ENCODE assay signal across 8 cellular contexts in the genomic region with DNA sequence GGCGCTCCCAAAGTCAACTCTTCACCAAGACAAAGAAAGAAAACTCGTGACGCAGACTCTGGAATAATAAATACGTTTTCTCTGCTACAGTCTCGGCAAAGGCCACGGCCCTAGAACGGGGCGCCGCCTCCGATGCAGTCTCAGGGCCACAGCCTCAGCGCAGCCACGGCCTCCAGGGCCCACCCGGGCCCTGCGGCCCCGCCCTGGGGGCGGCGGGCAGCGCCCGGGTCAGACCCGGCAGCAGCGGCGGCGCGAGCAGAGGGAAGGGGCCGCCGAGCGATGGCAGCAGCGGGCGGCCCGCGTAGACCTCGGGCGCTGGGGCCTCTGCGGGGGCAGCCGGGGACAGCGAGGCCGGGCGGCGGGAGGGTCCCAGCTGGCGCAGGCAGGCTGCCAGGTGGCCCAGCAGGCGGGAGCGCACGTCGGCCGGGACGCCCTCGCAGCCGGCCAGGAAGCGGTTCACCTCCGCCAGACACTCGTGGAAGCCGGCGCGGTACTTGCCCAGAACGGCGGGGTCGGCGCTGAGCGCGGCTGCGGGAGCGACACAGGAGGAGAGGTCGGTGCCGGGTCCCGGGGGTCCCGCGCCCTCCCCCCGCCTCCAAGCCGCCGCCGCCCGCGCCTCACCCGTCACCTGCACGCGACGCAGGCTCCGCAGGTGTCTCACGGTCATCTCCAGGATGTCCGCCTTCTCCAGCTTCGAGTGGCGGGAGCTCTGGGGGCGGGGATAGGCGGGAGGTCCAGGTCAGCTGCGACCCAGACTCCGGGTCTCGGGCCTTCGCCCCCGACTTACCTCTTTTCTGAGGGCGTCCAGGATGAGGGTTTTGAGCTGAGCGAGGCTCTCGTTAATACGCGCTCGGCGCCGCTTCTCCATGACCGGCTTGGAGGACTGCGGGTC. TPM values are rescaled to one million over a fixed set of nuclear protein-coding genes. Genes with fewer than 3 reads are reported as not detected.
DNase-seq lines count a peak whose midpoint lies in the region; ATAC-seq, FAIRE-seq and TF ChIP-seq lines count a peak whose summit lies in the region.

No MANE protein-coding gene starts in this region.

- POLR2A ChIA-PET in T-cell (lab: Charles Lee) = no interaction called here

- ATAC-seq in T-cell (replicated peaks in 1 of 4) (peak; percentile 13 to 22 (median 20)), foreskin keratinocyte (no peak), pancreas (peak in 2 of 4 donors; percentile 3), HG02981 (IDR thresholded peaks at IDR 0.05; ENCODE audit: unreplicated experiment) (no peak), GM19463 (IDR thresholded peaks at IDR 0.05; ENCODE audit: unreplicated experiment) (no peak)

- H3K4me3 ChIP-seq in pancreas = peak overlapping the region; percentile 33 to 58 (median 48)

- 1% methylated on average over 61 to 99 of the region's 99 CpGs for WGBS in pancreas, 2 donors

- peaks cover 42% of the 10 kb centered on the region for H3K27me3 ChIP-seq in foreskin keratinocyte
- H3K27me3 ChIP-seq in pancreas = no peaks in the 10 kb centered on the region

- FAIRE-seq in pancreas (lab: Jason Lieb, UNC) = no peak

- peak; percentile 44 for DNase-seq in activated CD4-positive, CD25-positive, alpha-beta regulatory T cell treated with anti-CD3 and anti-CD28 coated beads, Interleukin-2, amount 50 U/mL, for 72 hours
- DNase-seq in activated CD4-positive, CD25-positive, alpha-beta regulatory T cell (lab: John Stamatoyannopoulos, UW) = no peak
- DNase-seq in T-cell (peak in 6 of 34 experiments; percentile 13 to 45 (median 38)), foreskin keratinocyte (peak in 1 of 2 donors; percentile 32), pancreas (peak; percentile 15 to 83 (median 54)), Ammon's horn (ENCODE audit: low spot score) (no peak)

- peak overlapping the region; percentile 37 to 79 (median 50) for H3K4me3 Mint-ChIP-seq in T-cell

- peaks cover 7 to 16% (median 13%) of the 10 kb centered on the region in 3 donors for H3K4me1 Mint-ChIP-seq in T-cell

- intact Hi-C loops in pancreas (cut with DNase I) = no loop called here

- H3K4me1 ChIP-seq in foreskin keratinocyte (peaks cover 5% of the 10 kb centered on the region), pancreas (peaks cover 0 to 4% (median 0%) of the 10 kb centered on the region in 3 donors)

- no peak overlapping the region for H3K27ac Mint-ChIP-seq in T-cell

- H3K27ac ChIP-seq in foreskin keratinocyte = peak overlapping the region; percentile 91
- H3K27ac ChIP-seq in pancreas = peak overlapping the region; percentile 58 to 92 (median 80)

- no peaks in the 10 kb centered on the region for H3K36me3 ChIP-seq in pancreas

- H3K36me3 Mint-ChIP-seq in T-cell = no peaks in the 10 kb centered on the region

- H3K9me3 ChIP-seq in pancreas = no peaks in the 10 kb centered on the region

- CTCF ChIA-PET in T-cell (lab: Charles Lee) = no interaction called here

- TF ChIP-seq CTCF in foreskin keratinocyte (conservative IDR thresholded peaks at IDR 0.05) = peak; percentile 24
- TF ChIP-seq CTCF in pancreas (IDR thresholded peaks at IDR 0.05) = no peak

- H3K27me3 Mint-ChIP-seq in T-cell = peaks cover 0 to 35% of the 10 kb centered on the region in 2 donors

- no peaks in the 10 kb centered on the region for H3K9me3 Mint-ChIP-seq in T-cell

RNA-seq across cellular contexts. Expression of a gene that starts 0.7 kb away (rescaled TPM):
- total RNA-seq in T-cell = 10 to 100 TPM in 1 of 5 donors, 1 to 10 TPM in 4; 1.5 to 11.9 (median 2.6) TPM
- total RNA-seq in foreskin keratinocyte = 4.3 and 8.6 TPM in 2 replicates
- 6.4 and 13.9 TPM in 2 replicates for polyA plus RNA-seq in foreskin keratinocyte
- 10 to 100 TPM; 13.2 to 29.4 (median 21.3) TPM for total RNA-seq in pancreas
- 10 to 100 TPM; 31.9 to 46.4 TPM for polyA plus RNA-seq in pancreas

RNA-seq across cellular contexts. Expression of a gene that starts 14.1 kb away (rescaled TPM):
- 10 to 100 TPM; 29.1 to 69.8 (median 48.5) TPM for total RNA-seq in T-cell
- total RNA-seq in foreskin keratinocyte = 300 and 424 TPM in 2 replicates
- polyA plus RNA-seq in foreskin keratinocyte = 448 and 672 TPM in 2 replicates
- 10 to 100 TPM in 2 of 6 donors, 1 to 10 TPM in 4; 4.3 to 19.4 (median 6.6) TPM for total RNA-seq in pancreas
- 10 to 100 TPM; 25.9 to 45.0 TPM for polyA plus RNA-seq in pancreas

RNA-seq across cellular contexts. Expression of a gene that starts 17.3 kb away (rescaled TPM):
- total RNA-seq in T-cell (not detected), foreskin keratinocyte (not detected in 2 replicates), pancreas (under 1 TPM in 2 of 6 donors, not detected in 4; 0.04 to 0.32 TPM)
- polyA plus RNA-seq in foreskin keratinocyte (not detected in 2 replicates), pancreas (under 1 TPM; 0.15 to 0.35 TPM)

RNA-seq across cellular contexts. Expression of a gene that starts 20.8 kb away (rescaled TPM):
- 10 to 100 TPM in 2 of 5 donors, 1 to 10 TPM in 3; 6.0 to 16.3 (median 9.9) TPM for total RNA-seq in T-cell
- total RNA-seq in foreskin keratinocyte = 224 and 261 TPM in 2 replicates
- 174 and 192 TPM in 2 replicates for polyA plus RNA-seq in foreskin keratinocyte
- total RNA-seq in pancreas = 100 to 1,000 TPM in 1 of 6 donors, 10 to 100 TPM in 5; 40.5 to 107 (median 64.0) TPM
- polyA plus RNA-seq in pancreas = 100 to 1,000 TPM in 1 of 2 donors, 10 to 100 TPM in 1; 94.7 to 166 TPM

RNA-seq across cellular contexts. Expression of a gene that starts 32.9 kb away (rescaled TPM):
- total RNA-seq in T-cell (1 to 10 TPM in 4 of 5 donors, under 1 TPM in 1; 0.30 to 9.9 (median 7.3) TPM), foreskin keratinocyte (3.0 and 4.6 TPM in 2 replicates), pancreas (1 to 10 TPM in 2 of 6 donors, under 1 TPM in 4; 0.16 to 1.5 (median 0.40) TPM)
- polyA plus RNA-seq in foreskin keratinocyte (3.4 and 4.2 TPM in 2 replicates), pancreas (1 to 10 TPM in 1 of 2 donors, under 1 TPM in 1; 0.52 to 2.8 TPM)

Comparison
In these comparisons a context has a peak if more than half of its experiments do, and no peak if none do; other contexts are left out.
1. DNase-seq: peak in activated CD4-positive, CD25-positive, alpha-beta regulatory T cell treated with anti-CD3 and anti-CD28 coated beads, Interleukin-2, amount 50 U/mL, for 72 hours (single experiment) and pancreas (6 of 6); none in activated CD4-positive, CD25-positive, alpha-beta regulatory T cell (0 of 4) and Ammon's horn (single experiment).
2. ATAC-seq: peak in T-cell (4 of 4); none in foreskin keratinocyte (single experiment), HG02981 (single experiment) and GM19463 (single experiment).